ENCODE assay signal across 10 cellular contexts in genomic region chr10:63627376-63627775, GRCh38.
DNase-seq lines count a peak whose midpoint lies in the region; ATAC-seq, FAIRE-seq and TF ChIP-seq lines count a peak whose summit lies in the region.
"Had no signal": no experiment of that assay in that cellular context is flagged by ENCODE, and none has a peak within 500 bp of the region (broad histone marks: within the 10 kb centered on the region; RNA-seq: fewer than 3 reads in every experiment).

No MANE protein-coding gene starts in this region.

- TF ChIP-seq CTCF in IMR-90 (conservative IDR thresholded peaks at IDR 0.05; ENCODE audit: low read depth, low read length) (no peak), neural progenitor cell (IDR thresholded peaks at IDR 0.05) (no peak), D721Med (IDR thresholded peaks at IDR 0.05; ENCODE audit: insufficient read depth, missing control alignments) (no peak)

- dilution Hi-C loops in IMR-90 (cut with HindIII; ENCODE audit: low sequenced_read_pairs, unreplicated experiment) = no loop called here

- H3K27ac ChIP-seq in BLaER1 = peak overlapping the region; percentile 91
- H3K27ac ChIP-seq in IMR-90 (ENCODE audit: insufficient read depth, low read length) = no peak overlapping the region
- no peak overlapping the region for H3K27ac ChIP-seq in neural progenitor cell

- H3K4me1 ChIP-seq in BLaER1 (peaks cover 42% of the 10 kb centered on the region), IMR-90 (ENCODE audit: control insufficient read depth, insufficient read depth, low read length) (0 out of 2 replicates have a peak, but pooled peaks cover 3% of the 10 kb centered on the region), neural progenitor cell (peaks cover 25% of the 10 kb centered on the region)

- intact Hi-C loops in IMR-90 (cut with micrococcal nuclease) = loop anchor here (5.0 to 10.0 kb wide), 2 partner anchors 210 to 1033 kb away; no protein-coding TSS in a partner anchor
- intact Hi-C loops in activated naive CD4-positive, alpha-beta T cell treated with anti-CD3 and anti-CD28 coated beads for 36 hours (cut with micrococcal nuclease) = loop anchor here (5.0 kb wide), 1 partner anchor 280 kb away; no protein-coding TSS in a partner anchor

- BruUV-seq in IMR-90 (replicated peaks; lab: Mats Ljungman, UMichigan) = no TSS peak

- no peak overlapping the region for H2BK120ac ChIP-seq in IMR-90 (ENCODE audit: low read depth, low read length)

- H4K5ac ChIP-seq in IMR-90 (ENCODE audit: low read depth, low read length) = no peak overlapping the region

- FAIRE-seq in D721Med (lab: Jason Lieb, UNC) = no peak

- 0 out of 4 replicates have a peak overlapping the region, but pooled peaks of 1 of the 2 experiments have one; percentile 60 for H4K8ac ChIP-seq in IMR-90 (ENCODE audit: low read depth in 2 of 2, low read length in 2 of 2)

- H4K20me1 ChIP-seq in BLaER1 = no peaks in the 10 kb centered on the region
- no peaks in the 10 kb centered on the region for H4K20me1 ChIP-seq in IMR-90 (ENCODE audit: insufficient read depth, low read length)
- H4K20me1 ChIP-seq in neural progenitor cell (ENCODE audit: low read depth) = no peaks in the 10 kb centered on the region

- H3K9me3 ChIP-seq in BLaER1 (no peaks in the 10 kb centered on the region), IMR-90 (ENCODE audit: control insufficient read depth, insufficient read depth, low read length) (no peaks in the 10 kb centered on the region), neural progenitor cell (ENCODE audit: low read depth) (no peaks in the 10 kb centered on the region)
- H3K9me3 ChIP-seq: prostate gland had no signal

- H3K9ac ChIP-seq in BLaER1 = peak overlapping the region; percentile 60; the same call in 1 of the 2 replicates
- no peak overlapping the region for H3K9ac ChIP-seq in IMR-90 (ENCODE audit: low read depth, low read length)
- H3K9ac ChIP-seq in neural progenitor cell = no peak overlapping the region

- peaks cover 2% of the 10 kb centered on the region for H3K27me3 Mint-ChIP-seq in neural progenitor cell (ENCODE audit: insufficient read depth, low read depth)
- peaks cover 6% of the 10 kb centered on the region for H3K27me3 Mint-ChIP-seq in activated CD4-positive, alpha-beta memory T cell treated with anti-CD3 and anti-CD28 coated beads, Interleukin-2, amount 10 ng/mL, durations not matched to agents 7 days and 5 days
- H3K27me3 Mint-ChIP-seq in activated naive CD4-positive, alpha-beta T cell treated with anti-CD3 and anti-CD28 coated beads for 36 hours (ENCODE audit: low read depth) = no peaks in the 10 kb centered on the region

- no peak overlapping the region for H3K18ac ChIP-seq in IMR-90 (ENCODE audit: low read depth, low read length)

- peaks cover 5% of the 10 kb centered on the region for H3K36me3 ChIP-seq in BLaER1
- H3K36me3 ChIP-seq in IMR-90 (ENCODE audit: control insufficient read depth, insufficient read depth, low read length) = no peaks in the 10 kb centered on the region
- H3K36me3 ChIP-seq in neural progenitor cell = no peaks in the 10 kb centered on the region
- H3K36me3 ChIP-seq: prostate gland had no signal

- H3K9me1 ChIP-seq in IMR-90 (ENCODE audit: insufficient read depth, low read length) = peaks cover 9% of the 10 kb centered on the region

- H3K27me3 ChIP-seq in BLaER1 (no peaks in the 10 kb centered on the region), IMR-90 (ENCODE audit: control insufficient read depth, insufficient read depth, low read length) (no peaks in the 10 kb centered on the region), neural progenitor cell (no peaks in the 10 kb centered on the region)

- H3K4ac ChIP-seq in IMR-90 (ENCODE audit: low read depth, low read length) = peak overlapping the region; percentile 46; the same call in 1 of the 2 replicates

- peak overlapping the region; percentile 83 for H3K27ac Mint-ChIP-seq in neural progenitor cell
- H3K27ac Mint-ChIP-seq in activated CD4-positive, alpha-beta memory T cell treated with anti-CD3 and anti-CD28 coated beads, Interleukin-2, amount 10 ng/mL, durations not matched to agents 7 days and 5 days = no peak overlapping the region
- no peak overlapping the region for H3K27ac Mint-ChIP-seq in activated naive CD4-positive, alpha-beta T cell treated with anti-CD3 and anti-CD28 coated beads for 36 hours

- TF ChIP-seq RAD21 in IMR-90 (IDR thresholded peaks at IDR 0.05; ENCODE audit: low read length) = no peak

- H2BK5ac ChIP-seq in IMR-90 (ENCODE audit: low read depth, low read length, poor library complexity, severe bottlenecking) = no peak overlapping the region

- DNase-seq in IMR-90 (no peak), dermis microvascular lymphatic vessel endothelial cell (ENCODE audit: low read depth in 2 of 2) (peak; percentile 61 to 75), neural progenitor cell (ENCODE audit: low spot score) (no peak), D721Med (ENCODE audit: insufficient read length, low spot score) (no peak)
- no peak for DNase-seq in activated CD4-positive, alpha-beta memory T cell treated with anti-CD3 and anti-CD28 coated beads, Interleukin-2, amount 10 ng/mL, durations not matched to agents 7 days and 5 days
- no peak for DNase-seq in activated naive CD4-positive, alpha-beta T cell treated with anti-CD3 and anti-CD28 coated beads for 36 hours
- DNase-seq: amniotic stem cell had no signal

- H3K4me1 Mint-ChIP-seq in neural progenitor cell = peaks cover 39% of the 10 kb centered on the region
- H3K4me1 Mint-ChIP-seq in activated CD4-positive, alpha-beta memory T cell treated with anti-CD3 and anti-CD28 coated beads, Interleukin-2, amount 10 ng/mL, durations not matched to agents 7 days and 5 days = peaks cover 33% of the 10 kb centered on the region
- H3K4me1 Mint-ChIP-seq in activated naive CD4-positive, alpha-beta T cell treated with anti-CD3 and anti-CD28 coated beads for 36 hours (ENCODE audit: low read depth) = peaks cover 17% of the 10 kb centered on the region

- no peak overlapping the region for H2AFZ ChIP-seq in IMR-90 (replicated peaks; ENCODE audit: low read length, poor library complexity)
- H2AFZ ChIP-seq in neural progenitor cell (replicated peaks) = no peak overlapping the region

- 100% methylated on average over 1 of the region's 9 CpGs; no CpG with 5 or more reads in 1 of the 2 experiments for WGBS in IMR-90 (ENCODE audit: extremely low coverage in 2 of 2, insufficient read length in 1 of 2), 2 experiments

- H3F3A ChIP-seq in neural progenitor cell (ENCODE audit: low read depth) = peaks cover 41% of the 10 kb centered on the region

- no peaks in the 10 kb centered on the region for H3K9me3 Mint-ChIP-seq in neural progenitor cell
- no peaks in the 10 kb centered on the region for H3K9me3 Mint-ChIP-seq in activated CD4-positive, alpha-beta memory T cell treated with anti-CD3 and anti-CD28 coated beads, Interleukin-2, amount 10 ng/mL, durations not matched to agents 7 days and 5 days
- H3K9me3 Mint-ChIP-seq in activated naive CD4-positive, alpha-beta T cell treated with anti-CD3 and anti-CD28 coated beads for 36 hours = no peaks in the 10 kb centered on the region

- POLR2A ChIA-PET in IMR-90 (lab: Charles Lee; ENCODE audit: unreplicated experiment) = no interaction called here
- POLR2A ChIA-PET in activated CD4-positive, alpha-beta memory T cell treated with anti-CD3 and anti-CD28 coated beads, Interleukin-2, amount 10 ng/mL, durations not matched to agents 7 days and 5 days (lab: Charles Lee) = interaction anchor here (1.1 to 3.5 kb wide), 5 partner anchors 8 to 461 kb away, joined by 3 to 29 read pairs (median 5); partner anchors contain the start of gene REEP3

- H3K4me3 ChIP-seq in BLaER1 (peak overlapping the region; percentile 32), IMR-90 (ENCODE audit: insufficient read depth, low read depth, low read length) (no peak overlapping the region), neural progenitor cell (no peak overlapping the region)
- H3K4me3 ChIP-seq: prostate gland had no signal

- H2BK15ac ChIP-seq in IMR-90 (ENCODE audit: low read depth, low read length) = no peak overlapping the region

- H3K23ac ChIP-seq in IMR-90 (ENCODE audit: low read depth, low read length) = no peak overlapping the region

- no peak for TF ChIP-seq POLR2A in IMR-90 (IDR thresholded peaks at IDR 0.05; ENCODE audit: low read depth, low read length)

- peak overlapping the region; percentile 82 for H3K4me2 ChIP-seq in BLaER1
- no peak overlapping the region for H3K4me2 ChIP-seq in IMR-90 (ENCODE audit: low read depth, low read length)
- H3K4me2 ChIP-seq in neural progenitor cell = no peak overlapping the region

- no peak overlapping the region for H3K14ac ChIP-seq in IMR-90 (replicated peaks; ENCODE audit: low read depth, low read length)

- H3K36me3 Mint-ChIP-seq in neural progenitor cell = peaks cover under 1% of the 10 kb centered on the region
- peaks cover 5% of the 10 kb centered on the region for H3K36me3 Mint-ChIP-seq in activated CD4-positive, alpha-beta memory T cell treated with anti-CD3 and anti-CD28 coated beads, Interleukin-2, amount 10 ng/mL, durations not matched to agents 7 days and 5 days (ENCODE audit: low read depth)
- H3K36me3 Mint-ChIP-seq in activated naive CD4-positive, alpha-beta T cell treated with anti-CD3 and anti-CD28 coated beads for 36 hours (ENCODE audit: low read depth) = no peaks in the 10 kb centered on the region

- peak overlapping the region; percentile 53; the same call in 1 of the 2 replicates for H2AK5ac ChIP-seq in IMR-90 (ENCODE audit: low read depth, low read length)

- H3K79me1 ChIP-seq in IMR-90 (ENCODE audit: low read depth in 1 of 2, low read length in 2 of 2) = peaks cover 0 to 8% of the 10 kb centered on the region in 2 experiments; a peak in 2 of 4 replicates

- H4K91ac ChIP-seq in IMR-90 (ENCODE audit: insufficient read depth, low read depth, low read length) = no peak overlapping the region

- in situ Hi-C loops in IMR-90 (cut with MboI; ENCODE audit: low sequenced_read_pairs) = no loop called here

- no peak overlapping the region for H3K56ac ChIP-seq in IMR-90 (ENCODE audit: extremely low read depth, insufficient read depth, low read length)

- no peak overlapping the region for H2BK20ac ChIP-seq in IMR-90 (ENCODE audit: low read depth, low read length)

- H2AK9ac ChIP-seq in IMR-90 (replicated peaks; ENCODE audit: low read depth, low read length, poor library complexity) = no peak overlapping the region

- H3K79me2 ChIP-seq in neural progenitor cell (ENCODE audit: low read depth) = no peaks in the 10 kb centered on the region

- ATAC-seq in IMR-90 (ENCODE audit: low read depth) = no peak
- no peak for ATAC-seq in GM21717 (IDR thresholded peaks at IDR 0.05; ENCODE audit: unreplicated experiment)

- no peak overlapping the region for H3K4me3 Mint-ChIP-seq in neural progenitor cell
- H3K4me3 Mint-ChIP-seq in activated CD4-positive, alpha-beta memory T cell treated with anti-CD3 and anti-CD28 coated beads, Interleukin-2, amount 10 ng/mL, durations not matched to agents 7 days and 5 days = no peak overlapping the region
- H3K4me3 Mint-ChIP-seq in activated naive CD4-positive, alpha-beta T cell treated with anti-CD3 and anti-CD28 coated beads for 36 hours = no peak overlapping the region

- CTCF ChIA-PET in IMR-90 (lab: Yijun Ruan, JAX) = interaction anchor here (1.1 to 2.8 kb wide), 2 partner anchors 364 to 461 kb away, joined by 3 to 24 read pairs; no protein-coding TSS in a partner anchor
- CTCF ChIA-PET in activated CD4-positive, alpha-beta memory T cell treated with anti-CD3 and anti-CD28 coated beads, Interleukin-2, amount 10 ng/mL, durations not matched to agents 7 days and 5 days (lab: Charles Lee) = interaction anchor here (0.6 to 5.6 kb wide), 6 partner anchors 10 to 411 kb away, joined by 3 to 76 read pairs (median 8); no protein-coding TSS in a partner anchor
- CTCF ChIA-PET in activated naive CD4-positive, alpha-beta T cell treated with anti-CD3 and anti-CD28 coated beads for 36 hours (lab: Charles Lee) = interaction anchor here (0.6 to 6.4 kb wide), 12 partner anchors 16 to 483 kb away, joined by 3 to 77 read pairs (median 6); partner anchors contain the start of gene REEP3

Comparison
In these comparisons a context has a peak if more than half of its experiments do, and no peak if none do; other contexts are left out.
1. DNase-seq: peak in dermis microvascular lymphatic vessel endothelial cell (2 of 2); none in IMR-90 (single experiment), neural progenitor cell (single experiment), activated CD4-positive, alpha-beta memory T cell treated with anti-CD3 and anti-CD28 coated beads, Interleukin-2, amount 10 ng/mL, durations not matched to agents 7 days and 5 days (single experiment), activated naive CD4-positive, alpha-beta T cell treated with anti-CD3 and anti-CD28 coated beads for 36 hours (single experiment) and D721Med (single experiment).